In the genomic region with DNA sequence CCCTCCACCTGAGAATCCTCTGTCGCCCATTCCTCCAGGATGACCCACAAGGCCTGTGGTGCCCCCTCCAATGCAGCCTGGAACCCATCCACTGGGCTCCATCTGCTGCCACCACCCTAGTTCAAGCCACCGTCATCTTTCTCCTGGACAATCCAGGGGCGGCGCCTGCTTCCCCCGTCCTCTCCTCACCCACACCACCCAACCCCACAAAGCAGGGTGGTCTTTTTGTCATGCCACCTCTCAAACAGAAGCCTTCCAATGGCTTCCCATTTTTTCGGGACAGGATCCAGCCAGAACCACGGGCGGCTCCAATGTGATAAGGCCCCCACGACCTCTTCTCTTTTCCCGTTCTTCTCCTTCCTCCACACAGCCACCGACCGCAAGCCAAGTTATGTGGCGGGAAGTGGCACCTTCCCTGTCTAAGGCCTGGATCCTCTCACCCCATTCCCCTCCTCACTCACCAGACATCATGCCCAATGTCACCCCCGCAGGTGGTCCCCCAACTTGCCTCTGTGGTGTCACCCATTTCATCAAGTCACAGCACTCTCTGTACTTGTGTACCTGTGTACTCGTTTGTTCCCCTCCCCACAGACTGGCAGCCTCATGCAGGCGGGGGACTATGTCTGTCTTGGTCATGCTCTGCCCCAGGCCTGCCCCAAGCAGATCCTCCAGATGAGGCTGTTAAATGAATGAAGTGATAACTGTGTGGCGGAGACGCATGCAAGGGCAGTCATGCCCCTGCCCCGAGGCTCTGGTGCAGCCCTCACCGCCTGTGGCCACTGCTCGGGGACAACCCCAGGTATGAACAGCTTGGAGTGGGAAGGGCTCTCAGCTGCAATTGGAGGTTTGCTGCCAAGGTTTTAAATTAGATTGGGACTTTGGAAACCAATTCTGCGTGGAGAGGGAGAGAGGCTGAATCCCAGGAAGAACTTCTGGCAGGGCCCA, we compare ENCODE assay signal across 17 cellular contexts. TPM values are rescaled to one million over a fixed set of nuclear protein-coding genes. Genes with fewer than 3 reads are reported as not detected.
"Had no signal": no experiment of that assay in that cellular context is flagged by ENCODE, and none has a peak within 500 bp of the region (broad histone marks: within the 10 kb centered on the region; RNA-seq: fewer than 3 reads in every experiment).

No MANE protein-coding gene starts in this region.

- H3K9me3 ChIP-seq: breast epithelium, upper lobe of left lung had no signal

- H3K36me3 ChIP-seq: breast epithelium had no signal

- H3K4me1 ChIP-seq: breast epithelium had no signal

- H3K4me3 ChIP-seq: breast epithelium, upper lobe of left lung had no signal

- DNase-seq: activated CD4-positive, alpha-beta T cell treated with anti-CD3 and anti-CD28 coated beads, Interleukin-2, amount 50 U/mL, for 48 hours; activated naive CD4-positive, alpha-beta T cell treated with Interleukin-2 at 50 U/mL for 16 hours; anterior cingulate cortex; foreskin melanocyte; head of caudate nucleus; left colon; stimulated activated CD4-positive, alpha-beta T cell treated with anti-CD3 and anti-CD28 coated beads, Interleukin-2, amount 100 ng/mL, for 48 hours; T-helper 2 cell had no signal

- H3K36me3 Mint-ChIP-seq: natural killer cell treated with Interleukin-12 subunit alpha and Interleukin-12 subunit beta and Interleukin-15 and Interleukin-18, amount 100 ng/mL, for 72 hours had no signal

- H3K27me3 Mint-ChIP-seq: natural killer cell treated with Interleukin-12 subunit alpha and Interleukin-12 subunit beta and Interleukin-15 and Interleukin-18, amount 100 ng/mL, for 72 hours; stimulated activated naive CD8-positive, alpha-beta T cell treated with anti-CD3 and anti-CD28 coated beads, Interleukin-15, Interleukin-2, amounts not matched to agents 100 ng/mL and 50 ng/mL, for 24 hours had no signal

- ATAC-seq: activated CD4-positive, CD25-positive, alpha-beta regulatory T cell treated with anti-CD3 and anti-CD28 coated beads, Interleukin-2, amount 50 U/mL, for 24 hours; left colon; natural killer cell treated with Interleukin-12 subunit alpha and Interleukin-12 subunit beta and Interleukin-15 and Interleukin-18, amount 100 ng/mL, for 72 hours; SK-N-SH treated with all-trans-retinoic acid at 6 μM for 48 hours had no signal

- H3K4me3 Mint-ChIP-seq: natural killer cell treated with Interleukin-12 subunit alpha and Interleukin-12 subunit beta and Interleukin-15 and Interleukin-18, amount 100 ng/mL, for 72 hours; stimulated activated naive CD8-positive, alpha-beta T cell treated with anti-CD3 and anti-CD28 coated beads, Interleukin-15, Interleukin-2, amounts not matched to agents 100 ng/mL and 50 ng/mL, for 24 hours had no signal

- H3K27ac ChIP-seq: breast epithelium, upper lobe of left lung had no signal

- H3K27ac Mint-ChIP-seq: natural killer cell treated with Interleukin-12 subunit alpha and Interleukin-12 subunit beta and Interleukin-15 and Interleukin-18, amount 100 ng/mL, for 72 hours; stimulated activated naive CD8-positive, alpha-beta T cell treated with anti-CD3 and anti-CD28 coated beads, Interleukin-15, Interleukin-2, amounts not matched to agents 100 ng/mL and 50 ng/mL, for 24 hours had no signal

- H3K27me3 ChIP-seq: breast epithelium, upper lobe of left lung had no signal

- H3K9me3 Mint-ChIP-seq: natural killer cell treated with Interleukin-12 subunit alpha and Interleukin-12 subunit beta and Interleukin-15 and Interleukin-18, amount 100 ng/mL, for 72 hours; stimulated activated naive CD8-positive, alpha-beta T cell treated with anti-CD3 and anti-CD28 coated beads, Interleukin-15, Interleukin-2, amounts not matched to agents 100 ng/mL and 50 ng/mL, for 24 hours had no signal

RNA-seq across cellular contexts. Expression of gene CD52, which starts 22.3 kb away (rescaled TPM):
- total RNA-seq: lung microvascular endothelial cell, temporal lobe had no signal

RNA-seq across cellular contexts. Expression of gene CRYBG2, which starts 58.5 kb away (rescaled TPM):
- total RNA-seq: lung microvascular endothelial cell, omental fat pad had no signal
